ENCODE assay signal across 17 cellular contexts in genomic region chr3:39780352-39780751, GRCh38. TPM values are rescaled to one million over a fixed set of nuclear protein-coding genes. Genes with fewer than 3 reads are reported as not detected.
DNase-seq lines count a peak whose midpoint lies in the region; ATAC-seq, FAIRE-seq and TF ChIP-seq lines count a peak whose summit lies in the region.
"Had no signal": no experiment of that assay in that cellular context is flagged by ENCODE, and none has a peak within 500 bp of the region (broad histone marks: within the 10 kb centered on the region; RNA-seq: fewer than 3 reads in every experiment).

No MANE protein-coding gene starts in this region.

- H3K56ac ChIP-seq in H9 (ENCODE audit: insufficient read length, low read depth, low read length), result no peak overlapping the region

- no peak overlapping the region for H2BK15ac ChIP-seq in H9 (ENCODE audit: low read depth, low read length)

- intact Hi-C loops in right lobe of liver (cut with DNase I) (no loop called here), HepG2 (cut with micrococcal nuclease; ENCODE audit: unreplicated experiment) (no loop called here)

- no peak for TF ChIP-seq RAD21 in HepG2 (CRISPR knock-in tag; IDR thresholded peaks at IDR 0.05)

- H3K4me3 ChIP-seq in right lobe of liver, result no peak overlapping the region
- H3K4me3 ChIP-seq in HepG2 (replicated peaks in 1 of 3; ENCODE audit: insufficient read depth in 1 of 3, low read depth in 2 of 3, low read length in 3 of 3), result no peak overlapping the region
- H3K4me3 ChIP-seq: A549, HAP-1 had no signal

- no peak for FAIRE-seq in HepG2 (lab: Jason Lieb, UNC)
- FAIRE-seq: A549, GM19239 had no signal

- TF ChIP-seq EP300 in HepG2 (IDR thresholded peaks at IDR 0.05; ENCODE audit: low read depth in 2 of 2, low read length in 2 of 2), result no peak
- no peak for TF ChIP-seq EP300 in HepG2 (CRISPR knock-in tag; IDR thresholded peaks at IDR 0.05; ENCODE audit: borderline replicate concordance)

- TF ChIP-seq CTCF in right lobe of liver (IDR thresholded peaks at IDR 0.05) (no peak), HepG2 (CRISPR knock-in tag; IDR thresholded peaks at IDR 0.05) (no peak), H9 (conservative IDR thresholded peaks at IDR 0.05) (no peak)

- no peaks in the 10 kb centered on the region for H3K23me2 ChIP-seq in H9 (ENCODE audit: insufficient read length, low read depth, low read length, poor library complexity, severe bottlenecking)

- H3K79me1 ChIP-seq in H9 (ENCODE audit: insufficient read depth, low read depth, low read length, poor library complexity, severe bottlenecking), result no peaks in the 10 kb centered on the region

- H3K79me2 ChIP-seq in HepG2 (ENCODE audit: insufficient read depth, low read length) (no peaks in the 10 kb centered on the region), H9 (ENCODE audit: insufficient read depth, low read length) (no peaks in the 10 kb centered on the region)

- no peak overlapping the region for H3K18ac ChIP-seq in H9 (ENCODE audit: insufficient read length, low read depth, low read length)

- H3K4me1 ChIP-seq in right lobe of liver, result peaks cover 0 to 38% (median 11%) of the 10 kb centered on the region in 4 donors
- H3K4me1 ChIP-seq in HepG2 (ENCODE audit: insufficient read depth, low read length), result peaks cover 16% of the 10 kb centered on the region
- no peaks in the 10 kb centered on the region for H3K4me1 ChIP-seq in H9 (ENCODE audit: insufficient read depth, low read length)
- H3K4me1 ChIP-seq: A549, HAP-1 had no signal

- no peak overlapping the region for H3K4me3 Mint-ChIP-seq in H9
- H3K4me3 Mint-ChIP-seq: CD4-positive, alpha-beta memory T cell had no signal

- H3K14ac ChIP-seq in H9 (ENCODE audit: insufficient read depth, low read length), result no peak overlapping the region

- BruUV-seq in HepG2 (replicated peaks; lab: Mats Ljungman, UMichigan), result no TSS peak

- H4K8ac ChIP-seq in H9 (replicated peaks; ENCODE audit: insufficient read length, low read depth, low read length), result no peak overlapping the region

- peaks cover 16 to 20% of the 10 kb centered on the region in 2 experiments for H3K9me3 Mint-ChIP-seq in H9

- H2AFZ ChIP-seq in HepG2 (ENCODE audit: low read length) (no peak overlapping the region), H9 (ENCODE audit: low read length) (no peak overlapping the region)

- no peak for TF ChIP-seq POLR2A in right lobe of liver (IDR thresholded peaks at IDR 0.05)
- no peak for TF ChIP-seq POLR2A in HepG2 (IDR thresholded peaks at IDR 0.05; ENCODE audit: insufficient read depth in 1 of 2, low read depth in 2 of 2, low read length in 2 of 2)

- H2BK120ac ChIP-seq in H9 (ENCODE audit: low read depth, low read length, poor library complexity, severe bottlenecking), result no peak overlapping the region

- H3K9me3 ChIP-seq in right lobe of liver (no peaks in the 10 kb centered on the region), HepG2 (ENCODE audit: low read length) (no peaks in the 10 kb centered on the region), H9 (ENCODE audit: control insufficient read depth, low read depth, low read length) (no peaks in the 10 kb centered on the region)
- H3K9me3 ChIP-seq: A549, BE2C, HAP-1 had no signal

- no peak overlapping the region for H2AK5ac ChIP-seq in H9 (ENCODE audit: insufficient read length, low read length)

- no peak overlapping the region for H2BK20ac ChIP-seq in H9 (ENCODE audit: low read depth, low read length, poor library complexity, severe bottlenecking)

- no peak overlapping the region; a peak in 1 of 7 replicates for H3K27ac Mint-ChIP-seq in H9
- H3K27ac Mint-ChIP-seq: CD4-positive, alpha-beta memory T cell had no signal

- H3T11ph ChIP-seq in H9 (ENCODE audit: low read length), result no peak overlapping the region

- no peak overlapping the region for H4K5ac ChIP-seq in H9 (ENCODE audit: insufficient read length, low read depth, low read length)

- H3K23ac ChIP-seq in H9 (ENCODE audit: insufficient read length, low read depth, low read length), result no peak overlapping the region

- no peak for DNase-seq in right lobe of liver
- DNase-seq in HepG2 (ENCODE audit: low spot score), result no peak
- peak; percentile 44 for DNase-seq in OCI-M1 (lab: John Stamatoyannopoulos, UW)
- DNase-seq in left lobe of liver (ENCODE audit: low spot score), result no peak
- no peak for DNase-seq in activated CD4-positive, alpha-beta T cell treated with anti-CD3 and anti-CD28 coated beads, Interleukin-2, amount 50 U/mL, for 1 hour
- no peak for DNase-seq in H9
- DNase-seq in T-helper 1 cell, result no peak
- DNase-seq: BE2C; CD4-positive, alpha-beta memory T cell; DND-41; GDM1; GOT3 had no signal

- no peak overlapping the region for H3K4ac ChIP-seq in H9 (ENCODE audit: low read depth, low read length)

- H2BK12ac ChIP-seq in H9 (ENCODE audit: insufficient read length, low read depth, low read length), result no peak overlapping the region

- peaks cover 1% of the 10 kb centered on the region; the same call in 1 of the 2 replicates for H3K27me3 Mint-ChIP-seq in H9 (ENCODE audit: low read depth)

- H3K27me3 ChIP-seq in right lobe of liver, result no peaks in the 10 kb centered on the region
- H3K27me3 ChIP-seq in HepG2 (ENCODE audit: control insufficient read depth in 1 of 2, insufficient read depth in 2 of 2, low read length in 2 of 2), result no peaks in the 10 kb centered on the region
- no peaks in the 10 kb centered on the region for H3K27me3 ChIP-seq in H9 (ENCODE audit: insufficient read depth, low read length)
- H3K27me3 ChIP-seq: BE2C had no signal

- peak overlapping the region in 1 of 3 donors; percentile 70 for H3K27ac ChIP-seq in right lobe of liver
- no peak overlapping the region for H3K27ac ChIP-seq in HepG2 (ENCODE audit: extremely low read length, insufficient read depth, low read length)
- H3K27ac ChIP-seq in H9 (ENCODE audit: insufficient read length, low read depth, low read length), result no peak overlapping the region
- H3K27ac ChIP-seq: A549, C4-2B had no signal

- ATAC-seq in right lobe of liver (peak; percentile 20 to 64 (median 39)), HepG2 (no peak), left lobe of liver (peak; percentile 42)
- ATAC-seq: A549 had no signal

- no peaks in the 10 kb centered on the region for H3K4me1 Mint-ChIP-seq in H9
- H3K4me1 Mint-ChIP-seq: CD4-positive, alpha-beta memory T cell had no signal

- no peak overlapping the region for H3K4me2 ChIP-seq in HepG2 (ENCODE audit: low read depth, low read length)
- H3K4me2 ChIP-seq in H9 (ENCODE audit: insufficient read depth, insufficient read length, low read length), result no peak overlapping the region
- H3K4me2 ChIP-seq: A549 had no signal

- H3K9ac ChIP-seq in HepG2 (ENCODE audit: insufficient read depth, low read depth, low read length), result no peak overlapping the region
- no peak overlapping the region for H3K9ac ChIP-seq in H9 (ENCODE audit: extremely low read depth, insufficient read length, low read length)

- no peak overlapping the region for H4K91ac ChIP-seq in H9 (ENCODE audit: insufficient read length, low read depth, low read length)

- no peaks in the 10 kb centered on the region for H3K36me3 ChIP-seq in right lobe of liver
- H3K36me3 ChIP-seq in HepG2 (replicated peaks in 1 of 2; ENCODE audit: control insufficient read depth in 1 of 2, insufficient read depth in 2 of 2, low read length in 2 of 2), result no peaks in the 10 kb centered on the region
- H3K36me3 ChIP-seq: BE2C, HAP-1 had no signal

- in situ Hi-C loops in HepG2 (cut with HindIII; ENCODE audit: extremely low pct_ligation_motif_present, low pct_unique_long_range_greater_than_20kb), result no loop called here

- H2BK5ac ChIP-seq in H9 (ENCODE audit: insufficient read length, low read length), result no peak overlapping the region

- H3K36me3 Mint-ChIP-seq in H9 (ENCODE audit: insufficient read depth in 1 of 3, low read depth in 3 of 3), result peaks cover 5 to 10% (median 10%) of the 10 kb centered on the region in 3 experiments; a peak in 6 of 7 replicates
- H3K36me3 Mint-ChIP-seq: CD4-positive, alpha-beta memory T cell had no signal

- POLR2A ChIA-PET in HepG2 (lab: Yijun Ruan, JAX), result no interaction called here

- WGBS in right lobe of liver (ENCODE audit: insufficient coverage, low coverage, low lambda C conversion rate, missing lambda C conversion rate), result 62% methylated on average over 4 of the region's 4 CpGs
- 57% methylated on average over 4 of the region's 4 CpGs for WGBS in HepG2 (ENCODE audit: low lambda C conversion rate)
- WGBS in H9 (ENCODE audit: extremely low coverage, insufficient read length, low lambda C conversion rate), result no CpG with 5 or more reads among the region's 4 CpGs

- H4K20me1 ChIP-seq in HepG2 (ENCODE audit: insufficient read depth, low read length) (no peaks in the 10 kb centered on the region), H9 (ENCODE audit: control insufficient read depth, insufficient read depth, insufficient read length) (no peaks in the 10 kb centered on the region)

- CTCF ChIA-PET in HepG2 (lab: Yijun Ruan, JAX; ENCODE audit: low intra/inter-chr PET ratio, low total read pairs), result no interaction called here

TF ChIP-seq in HepG2, 621 proteins besides CTCF, POLR2A, EP300 and RAD21 (continues in another document):
- TF ChIP-seq ZFP41 (CRISPR knock-in tag; IDR thresholded peaks at IDR 0.05; ENCODE audit: borderline replicate concordance), result no peak
- TF ChIP-seq ZNF678 (CRISPR knock-in tag; IDR thresholded peaks at IDR 0.05), result no peak

RNA-seq across cellular contexts. Expression of gene MYRIP, which starts 29.1 kb away (rescaled TPM):
- 10 to 100 TPM; 14.3 to 23.2 (median 19.0) TPM for total RNA-seq in right lobe of liver
- 0.60 and 0.64 TPM in 2 replicates for total RNA-seq in HepG2 (2016; rRNA removed; fragmentation: Illumina TruSeq; extraction: Trizol)
- 0.20 and 0.26 TPM in 2 replicates for total RNA-seq in HepG2 (2016; cell fraction: cytosol; rRNA removed; fragmentation: Illumina TruSeq; extraction: Trizol; ENCODE audit: low read depth)
- 0.55 and 0.78 TPM in 2 replicates for total RNA-seq in HepG2 (2016; cell fraction: insoluble cytoplasmic fraction; rRNA removed; fragmentation: Illumina TruSeq; extraction: Trizol)
- total RNA-seq in HepG2 (2016; cell fraction: membrane; rRNA removed; fragmentation: Illumina TruSeq; extraction: Trizol), result 0.31 and 0.55 TPM in 2 replicates
- 0.81 and 0.91 TPM in 2 replicates for total RNA-seq in HepG2 (2016; cell fraction: nucleus; rRNA removed; fragmentation: Illumina TruSeq; extraction: Trizol)
- 0.76 and 0.84 TPM in 2 replicates for polyA plus RNA-seq in HepG2 (2011; rRNA removed)
- 0.66 and 0.73 TPM in 2 replicates for polyA plus RNA-seq in HepG2 (2011; cell fraction: cytosol; rRNA removed)
- polyA plus RNA-seq in HepG2 (2011; cell fraction: nucleus; rRNA removed), result 1.4 TPM in 2 replicates
- polyA plus RNA-seq in HepG2 (2012), result 1.3 and 1.7 TPM in 2 replicates
- polyA plus RNA-seq in HepG2 (2016; cell fraction: cytosol; fragmentation: Illumina TruSeq; extraction: Trizol; ENCODE audit: low read depth), result 0.06 and 0.11 TPM in 2 replicates
- polyA plus RNA-seq in HepG2 (2016; cell fraction: insoluble cytoplasmic fraction; fragmentation: Illumina TruSeq; extraction: Trizol; ENCODE audit: low read depth), result 0.59 and 0.62 TPM in 2 replicates
- 0.29 and 0.31 TPM in 2 replicates for polyA plus RNA-seq in HepG2 (2016; cell fraction: membrane; fragmentation: Illumina TruSeq; extraction: Trizol; ENCODE audit: low read depth)
- 0.36 and 0.89 TPM in 2 replicates for polyA plus RNA-seq in HepG2 (2016; cell fraction: nucleus; fragmentation: Illumina TruSeq; extraction: Trizol; ENCODE audit: insufficient read depth, low read depth)
- 2.1 TPM in 1 of 2 replicates, not detected in the other for polyA minus RNA-seq in HepG2 (2011; rRNA and poly(A)+ RNA removed; ENCODE audit: low replicate concordance)
- polyA minus RNA-seq in HepG2 (2011; cell fraction: cytosol; rRNA and poly(A)+ RNA removed), result 1.5 and 1.6 TPM in 2 replicates
- polyA minus RNA-seq in HepG2 (2011; cell fraction: nucleus; rRNA and poly(A)+ RNA removed), result 3.6 and 4.6 TPM in 2 replicates
- 12.7 TPM for total RNA-seq in left lobe of liver
- total RNA-seq in H9 (2021), result 1.8 and 2.2 TPM in 2 replicates
- total RNA-seq: CD4-positive, alpha-beta memory T cell had no signal
- polyA plus RNA-seq: A549; AG04450; CD4-positive, alpha-beta memory T cell had no signal
